23 cellular contexts compared by ENCODE assay signal in the genomic region with DNA sequence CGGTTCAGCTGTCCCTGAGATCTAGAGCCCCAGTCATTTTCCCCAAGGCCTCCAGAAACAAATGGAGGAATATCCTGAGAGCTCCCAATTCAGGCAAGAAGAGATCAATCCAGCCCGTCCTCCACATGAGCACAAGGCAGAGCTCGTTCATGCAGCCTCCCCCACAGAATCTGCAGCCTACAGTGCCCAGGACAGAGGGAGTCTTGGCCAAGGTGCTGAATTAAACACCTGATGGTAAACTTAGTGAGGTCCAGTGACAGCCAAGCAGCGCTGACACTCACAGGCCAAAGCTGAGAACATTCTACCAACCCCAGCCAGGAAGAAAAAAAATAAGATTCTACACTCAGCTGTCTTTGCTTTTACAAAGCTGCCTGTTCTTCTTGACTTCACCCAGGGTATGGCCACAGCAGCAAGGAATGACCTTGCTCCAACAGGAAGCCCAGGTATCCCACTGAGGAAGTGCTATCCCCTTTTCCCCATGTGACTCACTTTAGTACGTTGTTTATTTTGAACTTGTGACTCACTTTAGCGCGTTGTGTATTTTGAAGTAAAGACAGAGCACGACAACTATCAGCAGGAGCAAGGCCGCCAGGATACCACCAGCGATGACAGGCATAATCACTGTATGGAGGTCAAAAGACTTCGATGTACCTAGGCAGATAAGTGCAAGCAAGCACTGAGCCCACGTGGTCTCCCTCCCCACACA. TPM values are rescaled to one million over a fixed set of nuclear protein-coding genes. Genes with fewer than 3 reads are reported as not detected.
A peak's percentile ranks its signal among the peaks of the same experiment; 100 is the strongest.
DNase-seq lines count a peak whose midpoint lies in the region; ATAC-seq, FAIRE-seq and TF ChIP-seq lines count a peak whose summit lies in the region.
"Had no signal": no experiment of that assay in that cellular context is flagged by ENCODE, and none has a peak within 500 bp of the region (broad histone marks: within the 10 kb centered on the region; RNA-seq: fewer than 3 reads in every experiment).

No MANE protein-coding gene starts in this region.

- H3F3A ChIP-seq in GM23248 (ENCODE audit: insufficient read depth), result peaks cover 49% of the 10 kb centered on the region

- no peaks in the 10 kb centered on the region for H3K9me2 ChIP-seq in GM23248 (ENCODE audit: insufficient read depth)

- peaks cover 59% of the 10 kb centered on the region for H3K36me3 Mint-ChIP-seq in activated CD4-positive, alpha-beta memory T cell treated with anti-CD3 and anti-CD28 coated beads for 36 hours

- H3K4me3 ChIP-seq in A549 (no peak overlapping the region), SJSA1 (no peak overlapping the region), GM23248 (no peak overlapping the region)
- H3K4me3 ChIP-seq: ascending aorta, prostate gland, smooth muscle cell, tibial artery had no signal

- H3K36me3 ChIP-seq in SJSA1 (peaks cover 61% of the 10 kb centered on the region), GM23248 (ENCODE audit: low read depth) (no peaks in the 10 kb centered on the region)
- H3K36me3 ChIP-seq: prostate gland had no signal

- no peaks in the 10 kb centered on the region for H3K79me2 ChIP-seq in GM23248 (ENCODE audit: insufficient read depth)

- no peak overlapping the region for H3K4me3 Mint-ChIP-seq in activated CD4-positive, alpha-beta memory T cell treated with anti-CD3 and anti-CD28 coated beads for 36 hours
- H3K4me3 Mint-ChIP-seq: activated naive CD4-positive, alpha-beta T cell treated with anti-CD3 and anti-CD28 coated beads for 36 hours; CD4-positive, alpha-beta T cell; nephron progenitor cell had no signal

- H3K27me3 ChIP-seq in SJSA1 (replicated peaks) (no peaks in the 10 kb centered on the region), GM23248 (replicated peaks; ENCODE audit: insufficient read depth) (no peaks in the 10 kb centered on the region)
- H3K27me3 ChIP-seq: ascending aorta, tibial artery had no signal

- no peaks in the 10 kb centered on the region for H3K27me3 Mint-ChIP-seq in activated CD4-positive, alpha-beta memory T cell treated with anti-CD3 and anti-CD28 coated beads for 36 hours
- H3K27me3 Mint-ChIP-seq: CD4-positive, alpha-beta T cell had no signal

- peak overlapping the region; percentile 57 for H3K4me2 ChIP-seq in A549
- no peak overlapping the region for H3K4me2 ChIP-seq in GM23248 (ENCODE audit: unreplicated experiment)
- H3K4me2 ChIP-seq: smooth muscle cell had no signal

- peak; percentile 10 to 47; a peak in 3 of 6 replicates for ATAC-seq in A549
- ATAC-seq in HG03521 (IDR thresholded peaks at IDR 0.05; ENCODE audit: unreplicated experiment), result no peak
- ATAC-seq: stimulated activated naive CD8-positive, alpha-beta T cell treated with anti-CD3 and anti-CD28 coated beads, Interleukin-15, Interleukin-2, amounts not matched to agents 100 U/mL and 50 U/mL, for 24 hours had no signal

- H3K27ac ChIP-seq in A549 (peak overlapping the region; percentile 49 to 57; a peak in 5 of 6 replicates), SJSA1 (peak overlapping the region; percentile 70), GM23248 (no peak overlapping the region)
- H3K27ac ChIP-seq: ascending aorta, prostate gland, tibial artery had no signal

- POLR2A ChIA-PET in A549 (lab: Yijun Ruan, JAX), result no interaction called here
- POLR2A ChIA-PET in activated CD4-positive, alpha-beta memory T cell treated with anti-CD3 and anti-CD28 coated beads for 36 hours (lab: Charles Lee), result no interaction called here

- intact Hi-C loops in activated CD4-positive, alpha-beta memory T cell treated with anti-CD3 and anti-CD28 coated beads for 36 hours (cut with micrococcal nuclease), result no loop called here

- no peak for TF ChIP-seq RAD21 in A549 (conservative IDR thresholded peaks at IDR 0.05 in 1 of 2, IDR thresholded peaks at IDR 0.05 in 1 of 2)

- H3K9me3 ChIP-seq in A549 (no peaks in the 10 kb centered on the region), SJSA1 (replicated peaks) (no peaks in the 10 kb centered on the region), GM23248 (ENCODE audit: low read depth) (no peaks in the 10 kb centered on the region)
- H3K9me3 ChIP-seq: ascending aorta, prostate gland, tibial artery had no signal

- no peak for FAIRE-seq in A549 (lab: Jason Lieb, UNC)

- no peak overlapping the region for H3K27ac Mint-ChIP-seq in activated CD4-positive, alpha-beta memory T cell treated with anti-CD3 and anti-CD28 coated beads for 36 hours
- H3K27ac Mint-ChIP-seq: activated naive CD4-positive, alpha-beta T cell treated with anti-CD3 and anti-CD28 coated beads for 36 hours; CD4-positive, alpha-beta T cell; nephron progenitor cell had no signal

- peaks cover 25% of the 10 kb centered on the region for H3K4me1 Mint-ChIP-seq in activated CD4-positive, alpha-beta memory T cell treated with anti-CD3 and anti-CD28 coated beads for 36 hours (ENCODE audit: low read depth)

- no peak overlapping the region for H2AFZ ChIP-seq in GM23248

- H4K20me1 ChIP-seq in GM23248 (ENCODE audit: insufficient read depth), result no peaks in the 10 kb centered on the region

- peaks cover 2% of the 10 kb centered on the region for H3K9me3 Mint-ChIP-seq in activated CD4-positive, alpha-beta memory T cell treated with anti-CD3 and anti-CD28 coated beads for 36 hours
- H3K9me3 Mint-ChIP-seq: activated naive CD4-positive, alpha-beta T cell treated with anti-CD3 and anti-CD28 coated beads for 36 hours; CD4-positive, alpha-beta T cell; nephron progenitor cell had no signal

- TF ChIP-seq CTCF in A549 (IDR thresholded peaks at IDR 0.05), result no peak

- in situ Hi-C loops in GM23248 (cut with MboI), result no loop called here

- CTCF ChIA-PET in A549 (lab: Yijun Ruan, JAX), result interaction anchor here (1.7 kb wide), 1 partner anchor 16 kb away, joined by 4 read pairs; no protein-coding TSS in a partner anchor
- CTCF ChIA-PET in activated CD4-positive, alpha-beta memory T cell treated with anti-CD3 and anti-CD28 coated beads for 36 hours (lab: Charles Lee), result no interaction called here

- H3K4me1 ChIP-seq in A549 (peaks cover 56% of the 10 kb centered on the region), SJSA1 (replicated peaks) (peaks cover 56% of the 10 kb centered on the region), GM23248 (ENCODE audit: insufficient read depth) (peaks cover 46% of the 10 kb centered on the region)
- H3K4me1 ChIP-seq: ascending aorta, tibial artery had no signal

- DNase-seq in A549 (ENCODE audit: low read depth in 1 of 2, low spot score in 1 of 2) (peak; percentile 24 to 37), Daoy (ENCODE audit: low read depth) (peak; percentile 17), SJSA1 (ENCODE audit: low read depth in 1 of 2, low spot score in 2 of 2) (peak; percentile 60 to 71), iris pigment epithelial cell (ENCODE audit: low read depth) (peak; percentile 60), GM23248 (no peak), 8988T (no peak)
- DNase-seq in activated CD4-positive, alpha-beta memory T cell treated with anti-CD3 and anti-CD28 coated beads for 36 hours, result no peak
- DNase-seq: activated CD4-positive, alpha-beta T cell treated with anti-CD3 and anti-CD28 coated beads, Interleukin-2, amount 50 U/mL, for 4 hours; activated naive CD4-positive, alpha-beta T cell treated with anti-CD3 and anti-CD28 coated beads for 36 hours; activated T-cell treated with anti-CD3 and anti-CD28 coated beads for 4 hours; CD4-positive, alpha-beta T cell; effector memory CD4-positive, alpha-beta T cell; MM.1S; NCI-H1436 treated with DMSO at 0.1 percent for 48 hours; nephron progenitor cell; SHP77 treated with DMSO at 0.1 percent for 48 hours; stimulated activated CD4-positive, alpha-beta T cell treated with anti-CD3 and anti-CD28 coated beads, Interleukin-2, amount 100 ng/mL, for 48 hours; stimulated activated naive CD8-positive, alpha-beta T cell treated with anti-CD3 and anti-CD28 coated beads, Interleukin-15, Interleukin-2, amounts not matched to agents 100 U/mL and 50 U/mL, for 24 hours; tibial artery had no signal

- TF ChIP-seq POLR2A in A549 (IDR thresholded peaks at IDR 0.05; ENCODE audit: low read length), result no peak

- H3K9ac ChIP-seq in GM23248, result no peak overlapping the region

- no peak for TF ChIP-seq EP300 in A549 (IDR thresholded peaks at IDR 0.05)

- 35% methylated on average over 12 of the region's 12 CpGs for WGBS in A549 (ENCODE audit: missing lambda C conversion rate)
- WGBS in GM23248 (ENCODE audit: low coverage in 1 of 2, low lambda C conversion rate in 2 of 2, missing lambda C conversion rate in 2 of 2), 2 experiments, result 87% methylated on average over 12 of the region's 12 CpGs

TF ChIP-seq in A549, 52 proteins besides CTCF, POLR2A, EP300 and RAD21:
- TF ChIP-seq ZNF302 (CRISPR knock-in tag; IDR thresholded peaks at IDR 0.05) (no peak), FOSL2 (IDR thresholded peaks at IDR 0.05) (no peak), FOSL2 (CRISPR knock-in tag; IDR thresholded peaks at IDR 0.05) (peak; percentile 69)
- TF ChIP-seq, protein P1, sequence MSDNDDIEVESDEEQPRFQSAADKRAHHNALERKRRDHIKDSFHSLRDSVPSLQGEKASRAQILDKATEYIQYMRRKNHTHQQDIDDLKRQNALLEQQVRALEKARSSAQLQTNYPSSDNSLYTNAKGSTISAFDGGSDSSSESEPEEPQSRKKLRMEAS (IDR thresholded peaks at IDR 0.05), result peak; percentile 43; the same call in 1 of the 2 replicates

RNA-seq across cellular contexts. Expression of a gene that starts 4.4 kb away (rescaled TPM):
- polyA plus RNA-seq in A549 (2011; rRNA removed) (2.8 and 3.4 TPM in 2 replicates), A549 (2017; fragmentation: RNase III; extraction: RNeasy Plus Mini Kit Qiagen cat#74134 plus additional on column Dnase treatment) (1.4 to 1.6 TPM (median 1.5 TPM) in 3 replicates), GM23248 (2016; fragmentation: Nextera tagmentation; extraction: Ambion mirVana) (0.22 and 0.31 TPM in 2 replicates)
- 0.89 and 1.0 TPM in 2 replicates for polyA plus RNA-seq in A549 (2012; cell fraction: cytosol; rRNA removed)
- 2.4 and 4.4 TPM in 2 replicates for polyA plus RNA-seq in A549 (2012; cell fraction: nucleus; rRNA removed)
- 1.1 and 1.4 TPM in 2 replicates for polyA minus RNA-seq in A549 (2011; rRNA and poly(A)+ RNA removed)
- total RNA-seq in Daoy (2014; rRNA removed; shearing (Covaris generic)), result 0.77 and 1.4 TPM in 2 replicates
- 2.0 and 3.5 TPM in 2 replicates for total RNA-seq in SJSA1 (2014; rRNA removed; shearing (Covaris generic))
- total RNA-seq in GM23248 (2014; rRNA removed; shearing (Covaris generic)), result 0.11 and 0.13 TPM in 2 replicates
- 1 to 10 TPM; 1.0 to 1.4 TPM for total RNA-seq in activated CD4-positive, alpha-beta memory T cell treated with anti-CD3 and anti-CD28 coated beads for 36 hours
- total RNA-seq: ascending aorta had no signal
- polyA plus RNA-seq: smooth muscle cell had no signal

RNA-seq across cellular contexts. Expression of a gene that starts 29.3 kb away (rescaled TPM):
- polyA plus RNA-seq in A549 (2011; rRNA removed) (18.7 and 27.6 TPM in 2 replicates), A549 (2017; fragmentation: RNase III; extraction: RNeasy Plus Mini Kit Qiagen cat#74134 plus additional on column Dnase treatment) (15.6 to 16.9 TPM (median 16.8 TPM) in 3 replicates), GM23248 (2016; fragmentation: Nextera tagmentation; extraction: Ambion mirVana) (5.7 and 7.0 TPM in 2 replicates)
- 14.8 and 18.7 TPM in 2 replicates for polyA plus RNA-seq in A549 (2012; cell fraction: cytosol; rRNA removed)
- 7.9 and 23.5 TPM in 2 replicates for polyA plus RNA-seq in A549 (2012; cell fraction: nucleus; rRNA removed)
- polyA minus RNA-seq in A549 (2011; rRNA and poly(A)+ RNA removed), result 4.3 and 6.8 TPM in 2 replicates
- total RNA-seq in Daoy (2014; rRNA removed; shearing (Covaris generic)), result 7.6 and 9.5 TPM in 2 replicates
- 5.2 and 11.7 TPM in 2 replicates for total RNA-seq in SJSA1 (2014; rRNA removed; shearing (Covaris generic))
- total RNA-seq in GM23248 (2014; rRNA removed; shearing (Covaris generic)), result 3.3 and 3.8 TPM in 2 replicates
- total RNA-seq in activated CD4-positive, alpha-beta memory T cell treated with anti-CD3 and anti-CD28 coated beads for 36 hours, result 1 to 10 TPM; 7.2 to 8.1 TPM
- total RNA-seq: ascending aorta, smooth muscle cell had no signal
- polyA plus RNA-seq: smooth muscle cell had no signal

Comparison
In these comparisons a context has a peak if more than half of its experiments do, and no peak if none do; other contexts are left out.
1. DNase-seq: peak in A549 (2 of 2), Daoy (single experiment), SJSA1 (2 of 2) and iris pigment epithelial cell (single experiment); none in GM23248 (single experiment), activated CD4-positive, alpha-beta memory T cell treated with anti-CD3 and anti-CD28 coated beads for 36 hours (single experiment) and 8988T (single experiment).